Comparison of ENCODE assay signal across 21 cellular contexts in the genomic region with DNA sequence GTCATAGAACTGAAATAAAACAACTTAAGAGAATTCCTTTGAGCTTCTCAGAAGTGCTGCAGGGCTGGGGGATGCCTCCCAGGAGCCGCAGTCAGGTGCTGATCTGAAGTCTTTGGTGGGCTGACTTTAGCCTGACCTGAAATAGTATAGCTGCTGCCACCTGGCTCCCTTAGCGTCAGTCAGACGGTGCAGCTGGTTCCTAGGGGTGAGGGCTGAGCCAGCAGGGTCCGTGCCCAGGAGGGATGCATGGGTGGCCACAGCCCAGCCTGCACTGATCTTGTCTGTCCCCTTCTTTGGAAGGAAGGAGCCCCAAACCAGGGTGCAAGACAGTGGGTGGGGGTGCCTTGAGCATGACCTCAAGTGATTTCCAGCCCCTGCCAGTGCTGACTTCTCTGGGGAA. TPM values are rescaled to one million over a fixed set of nuclear protein-coding genes. Genes with fewer than 3 reads are reported as not detected.
A peak's percentile ranks its signal among the peaks of the same experiment; 100 is the strongest.
DNase-seq lines count a peak whose midpoint lies in the region; ATAC-seq, FAIRE-seq and TF ChIP-seq lines count a peak whose summit lies in the region.
"Had no signal": no experiment of that assay in that cellular context is flagged by ENCODE, and none has a peak within 500 bp of the region (broad histone marks: within the 10 kb centered on the region; RNA-seq: fewer than 3 reads in every experiment).

No MANE protein-coding gene starts in this region.

- H3K4me1 ChIP-seq in gastrocnemius medialis = peaks cover 74 to 86% of the 10 kb centered on the region in 2 donors
- H3K4me1 ChIP-seq: lower lobe of right lung had no signal

- H3K4me3 ChIP-seq in WERI-Rb-1 (ENCODE audit: low read depth, low read length) (peak overlapping the region; percentile 21; the same call in 1 of the 2 replicates), gastrocnemius medialis (no peak overlapping the region)
- H3K4me3 ChIP-seq: lower lobe of right lung, mucosa of descending colon, vagina had no signal

- H3K27me3 ChIP-seq in WERI-Rb-1 (ENCODE audit: insufficient read depth, low read depth, severe bottlenecking) (no peaks in the 10 kb centered on the region), gastrocnemius medialis (no peaks in the 10 kb centered on the region)
- H3K27me3 ChIP-seq: vagina had no signal

- TF ChIP-seq POLR2A in gastrocnemius medialis (IDR thresholded peaks at IDR 0.05) = peak in 1 of 2 donors; percentile 51

- peak; percentile 34 to 70 for DNase-seq in SHP77 (lab: John Stamatoyannopoulos, UW)
- DNase-seq in SHP77 treated with DMSO at 0.1 percent for 48 hours (lab: John Stamatoyannopoulos, UW) = no peak
- peak; percentile 47 for DNase-seq in NCI-H1105 (lab: John Stamatoyannopoulos, UW)
- DNase-seq in WERI-Rb-1 = peak; percentile 62
- DNase-seq in gastrocnemius medialis = peak in 1 of 2 donors; percentile 77
- no peak for DNase-seq in NCI-H446 treated with DMSO at 0.1 percent for 48 hours (lab: John Stamatoyannopoulos, UW)
- DNase-seq in urothelium cell line (ENCODE audit: low spot score) = no peak
- DNase-seq in stimulated activated CD4-positive, alpha-beta T cell treated with anti-CD3 and anti-CD28 coated beads, Interleukin-12 subunit alpha, Interleukin-12 subunit beta, amount 100 ng/mL, for 4 hours = no peak
- DNase-seq: activated CD4-positive, alpha-beta T cell treated with anti-CD3 and anti-CD28 coated beads for 4 hours; effector CD8-positive, alpha-beta T cell; foreskin melanocyte; H7; hippocampal formation; lower lobe of right lung; mucosa of descending colon; NCI-H1930; NCI-H526 treated with DMSO at 0.1 percent for 48 hours; SIG-M5 had no signal

- intact Hi-C loops in gastrocnemius medialis (cut with DNase I; ENCODE audit: low total_unique reads) = loop anchor here (2.0 to 10.0 kb wide), 2 partner anchors 43 to 591 kb away; a partner anchor contains a TSS

- in situ Hi-C loops in gastrocnemius medialis (cut with MboI; ENCODE audit: low sequenced_read_pairs in 4 of 4) = no loop called here

- FAIRE-seq in urothelium cell line (lab: Jason Lieb, UNC) = no peak
- FAIRE-seq: G401.6, GM18507 had no signal

- no peaks in the 10 kb centered on the region for H3K36me3 ChIP-seq in WERI-Rb-1
- H3K36me3 ChIP-seq in gastrocnemius medialis = no peaks in the 10 kb centered on the region
- H3K36me3 ChIP-seq: lower lobe of right lung, vagina had no signal

- ATAC-seq in gastrocnemius medialis = peak in 1 of 2 donors; percentile 19
- ATAC-seq: lower lobe of right lung, mucosa of descending colon had no signal

- no peaks in the 10 kb centered on the region for H3K9me3 ChIP-seq in WERI-Rb-1 (ENCODE audit: severe bottlenecking)
- no peaks in the 10 kb centered on the region for H3K9me3 ChIP-seq in gastrocnemius medialis
- H3K9me3 ChIP-seq: lower lobe of right lung, mucosa of descending colon, vagina had no signal

- H3K27ac ChIP-seq in WERI-Rb-1 = peak overlapping the region; percentile 62
- H3K27ac ChIP-seq in gastrocnemius medialis = peak overlapping the region; percentile 90 to 93 (median 90)
- H3K27ac ChIP-seq: lower lobe of right lung, vagina had no signal

- TF ChIP-seq CTCF in WERI-Rb-1 (IDR thresholded peaks at IDR 0.05; ENCODE audit: low read depth, low read length) (no peak), gastrocnemius medialis (IDR thresholded peaks at IDR 0.05 in 4 of 5, conservative IDR thresholded peaks at IDR 0.05 in 1 of 5) (no peak)

RNA-seq across cellular contexts. Expression of a gene that starts 11.5 kb away (rescaled TPM):
- 100 to 1,000 TPM in 1 of 4 donors, 10 to 100 TPM in 3; 70.3 to 120 (median 82.8) TPM for total RNA-seq in gastrocnemius medialis

Comparison
In these comparisons a context has a peak if more than half of its experiments do, and no peak if none do; other contexts are left out.
1. DNase-seq: peak in SHP77 (2 of 2), NCI-H1105 (single experiment) and WERI-Rb-1 (single experiment); none in SHP77 treated with DMSO at 0.1 percent for 48 hours (single experiment), NCI-H446 treated with DMSO at 0.1 percent for 48 hours (single experiment), urothelium cell line (single experiment) and stimulated activated CD4-positive, alpha-beta T cell treated with anti-CD3 and anti-CD28 coated beads, Interleukin-12 subunit alpha, Interleukin-12 subunit beta, amount 100 ng/mL, for 4 hours (single experiment).